ENCODE assay signal across 23 cellular contexts in genomic region chr10:29767958-29768357, GRCh38.
A peak's percentile ranks its signal among the peaks of the same experiment; 100 is the strongest.
DNase-seq lines count a peak whose midpoint lies in the region; ATAC-seq, FAIRE-seq and TF ChIP-seq lines count a peak whose summit lies in the region.
"Had no signal": no experiment of that assay in that cellular context is flagged by ENCODE, and none has a peak within 500 bp of the region (broad histone marks: within the 10 kb centered on the region; RNA-seq: fewer than 3 reads in every experiment).

No MANE protein-coding gene starts in this region.

- no peak overlapping the region for H3K4me3 ChIP-seq in GM12865 (ENCODE audit: low read depth, low read length)
- H3K4me3 ChIP-seq: A549, GM23338 had no signal

- no peaks in the 10 kb centered on the region for H3K9me3 Mint-ChIP-seq in osteocyte (ENCODE audit: unreplicated experiment)

- FAIRE-seq in RCC 7860 (lab: Jason Lieb, UNC): peak; percentile 8
- FAIRE-seq: A549, HTR-8/SVneo had no signal

- H3K27me3 Mint-ChIP-seq in osteocyte (ENCODE audit: unreplicated experiment): peaks cover 20% of the 10 kb centered on the region

- peaks cover 4% of the 10 kb centered on the region for H3K36me3 Mint-ChIP-seq in osteocyte (ENCODE audit: unreplicated experiment)
- H3K36me3 Mint-ChIP-seq: CD4-positive, alpha-beta memory T cell had no signal

- TF ChIP-seq CTCF in GM12865 (IDR thresholded peaks at IDR 0.05; ENCODE audit: insufficient read depth, low read depth, low read length, missing control alignments) (no peak), osteocyte (IDR thresholded peaks at IDR 0.05) (no peak)

- H3K4me3 Mint-ChIP-seq in osteocyte (ENCODE audit: unreplicated experiment): no peak overlapping the region
- H3K4me3 Mint-ChIP-seq: CD4-positive, alpha-beta memory T cell; GM23338 had no signal

- no peak overlapping the region for H3K27ac Mint-ChIP-seq in osteocyte (ENCODE audit: unreplicated experiment)
- H3K27ac Mint-ChIP-seq: CD4-positive, alpha-beta memory T cell; GM23338 had no signal

- H3K4me1 Mint-ChIP-seq in osteocyte (ENCODE audit: unreplicated experiment): no peaks in the 10 kb centered on the region

- no peak for ATAC-seq in GM18907 (IDR thresholded peaks at IDR 0.05; ENCODE audit: unreplicated experiment)
- ATAC-seq: A549, GM23338 had no signal

- DNase-seq in GM12865 (ENCODE audit: low read depth): peak; percentile 4
- peak; percentile 48 for DNase-seq in RCC 7860 (ENCODE audit: low spot score)
- peak; percentile 91 for DNase-seq in amniotic epithelial cell (ENCODE audit: low read depth)
- DNase-seq in osteocyte (ENCODE audit: extremely low spot score, unreplicated experiment): peak; percentile 49
- DNase-seq in SW480 (ENCODE audit: low spot score): no peak
- DNase-seq in D341Med (ENCODE audit: low spot score): no peak
- no peak for DNase-seq in activated naive CD4-positive, alpha-beta T cell treated with anti-CD3 and anti-CD28 coated beads, Interleukin-2, amount 50 U/mL, for 16 hours
- DNase-seq: BE2C; CD4-positive, alpha-beta memory T cell; DMS153; HCEC 1CT; NCI-H1105 treated with DMSO at 0.1 percent for 48 hours; NCI-H1694; NCI-H2081; NCI-H2171; NCI-H524 treated with DMSO at 0.1 percent for 48 hours; NCI-H82; SHP77; SW 1271 had no signal

Comparison
In these comparisons a context has a peak if more than half of its experiments do, and no peak if none do; other contexts are left out.
1. DNase-seq: peak in GM12865 (single experiment), RCC 7860 (single experiment), amniotic epithelial cell (single experiment) and osteocyte (single experiment); none in SW480 (single experiment), D341Med (single experiment) and activated naive CD4-positive, alpha-beta T cell treated with anti-CD3 and anti-CD28 coated beads, Interleukin-2, amount 50 U/mL, for 16 hours (single experiment).